ENCODE assay signal across 10 cellular contexts in the genomic region with DNA sequence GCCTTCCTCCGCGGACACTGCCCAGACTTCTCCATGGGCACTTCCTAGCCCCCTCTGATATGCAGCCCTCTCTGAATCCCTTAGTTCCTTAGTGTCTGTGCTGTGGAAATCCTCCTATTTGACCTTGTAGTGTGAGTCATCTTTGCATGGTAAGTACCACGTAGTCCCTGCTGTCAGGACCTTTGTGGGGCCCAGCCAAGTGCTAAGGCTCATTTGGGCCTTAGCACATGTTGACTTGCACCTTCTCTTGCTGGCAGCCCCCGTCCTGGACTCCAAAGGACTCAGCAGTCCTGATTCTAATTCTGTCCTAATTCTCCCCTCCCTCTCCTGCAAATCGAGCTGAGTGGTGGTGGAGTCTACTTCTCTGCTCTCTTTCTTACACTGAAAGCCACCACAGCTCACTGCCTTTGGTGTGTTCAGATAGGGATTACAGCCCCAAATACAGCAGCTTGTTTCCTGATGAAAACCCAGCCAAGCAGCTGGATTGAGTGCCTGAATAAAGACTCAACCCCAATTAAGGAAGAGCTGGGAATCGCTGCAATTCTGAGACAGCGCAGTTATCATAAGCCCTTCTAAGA.
DNase-seq lines count a peak whose midpoint lies in the region; ATAC-seq, FAIRE-seq and TF ChIP-seq lines count a peak whose summit lies in the region.
"Had no signal": no experiment of that assay in that cellular context is flagged by ENCODE, and none has a peak within 500 bp of the region (broad histone marks: within the 10 kb centered on the region; RNA-seq: fewer than 3 reads in every experiment).

No MANE protein-coding gene starts in this region.

- H2AFZ ChIP-seq in neuronal stem cell (ENCODE audit: low read length), result peak overlapping the region; percentile 70
- H2AFZ ChIP-seq in trophoblast cell (ENCODE audit: insufficient read depth, low read length, poor library complexity), result no peak overlapping the region

- no peak overlapping the region for H2BK15ac ChIP-seq in neuronal stem cell (ENCODE audit: low read length)

- H3K36me3 ChIP-seq in neuronal stem cell (replicated peaks in 1 of 2; ENCODE audit: control insufficient read depth in 2 of 2, insufficient read depth in 2 of 2, low read length in 2 of 2) (no peaks in the 10 kb centered on the region), trophoblast cell (ENCODE audit: control insufficient read depth in 1 of 2, insufficient read depth in 2 of 2, low read length in 2 of 2) (no peaks in the 10 kb centered on the region)
- H3K36me3 ChIP-seq: SJCRH30 had no signal

- H3K23ac ChIP-seq in neuronal stem cell (ENCODE audit: low read depth, low read length, poor library complexity), result no peak overlapping the region
- H3K23ac ChIP-seq in trophoblast cell (ENCODE audit: low read length), result no peak overlapping the region

- H2AK5ac ChIP-seq in neuronal stem cell (ENCODE audit: low read depth, low read length) (no peak overlapping the region), trophoblast cell (ENCODE audit: low read length) (no peak overlapping the region)

- peak; percentile 33 for DNase-seq in AG20443 (ENCODE audit: low spot score)
- peak; percentile 13 for DNase-seq in RCC 7860 (ENCODE audit: low spot score)
- peak; percentile 72 for DNase-seq in fibroblast of pulmonary artery (ENCODE audit: low read depth)
- DNase-seq in neuronal stem cell (ENCODE audit: low spot score), result no peak
- DNase-seq in trophoblast cell, result no peak
- DNase-seq in activated effector memory CD4-positive, alpha-beta T cell treated with Interleukin-2 at 50 U/mL for 16 hours, result no peak
- DNase-seq in cerebellar nuclear complex (lab: John Stamatoyannopoulos, UW), result no peak

- peak overlapping the region; percentile 15 for H3K27ac ChIP-seq in neuronal stem cell (replicated peaks; ENCODE audit: low read length)
- no peak overlapping the region for H3K27ac ChIP-seq in trophoblast cell (ENCODE audit: low read depth, low read length)
- H3K27ac ChIP-seq: SJCRH30 had no signal

- H3K14ac ChIP-seq in neuronal stem cell (ENCODE audit: low read length), result no peak overlapping the region
- no peak overlapping the region for H3K14ac ChIP-seq in trophoblast cell (ENCODE audit: low read length)

- WGBS in neuronal stem cell (ENCODE audit: extremely low coverage in 2 of 2, insufficient read length in 2 of 2, insufficient replicate concordance in 1 of 2), 2 donors, result no CpG with 5 or more reads among the region's 7 CpGs
- no CpG with 5 or more reads among the region's 7 CpGs for WGBS in trophoblast cell (ENCODE audit: extremely low coverage, insufficient coverage, insufficient read length)

- H3K4ac ChIP-seq in neuronal stem cell (ENCODE audit: low read length), result no peak overlapping the region
- no peak overlapping the region for H3K4ac ChIP-seq in trophoblast cell (ENCODE audit: low read depth, low read length)

- H3K4me1 ChIP-seq in neuronal stem cell (ENCODE audit: control insufficient read depth in 2 of 2, insufficient read depth in 1 of 2, low read depth in 1 of 2, low read length in 2 of 2) (peaks cover 4 to 12% of the 10 kb centered on the region in 2 donors), trophoblast cell (ENCODE audit: control insufficient read depth in 1 of 2, insufficient read depth in 2 of 2, low read length in 2 of 2) (peaks cover 0 to 5% of the 10 kb centered on the region in 2 experiments)

- H2BK12ac ChIP-seq in neuronal stem cell (ENCODE audit: low read length) (no peak overlapping the region), trophoblast cell (ENCODE audit: low read length) (no peak overlapping the region)

- H2BK5ac ChIP-seq in neuronal stem cell (ENCODE audit: low read length), result no peak overlapping the region
- no peak overlapping the region for H2BK5ac ChIP-seq in trophoblast cell (ENCODE audit: low read depth, low read length, poor library complexity)

- H3K9ac ChIP-seq in neuronal stem cell (ENCODE audit: low read depth, low read length, poor library complexity) (no peak overlapping the region), trophoblast cell (ENCODE audit: low read length) (no peak overlapping the region)

- H2BK120ac ChIP-seq in neuronal stem cell (ENCODE audit: low read depth, low read length), result no peak overlapping the region
- H2BK120ac ChIP-seq in trophoblast cell (ENCODE audit: insufficient read depth, low read length, poor library complexity), result no peak overlapping the region

- ATAC-seq in HG02870 (IDR thresholded peaks at IDR 0.05; ENCODE audit: unreplicated experiment), result no peak
- ATAC-seq: activated CD4-positive, CD25-positive, alpha-beta regulatory T cell treated with anti-CD3 and anti-CD28 coated beads, Interleukin-2, amount 50 U/mL, for 24 hours had no signal

- TF ChIP-seq CTCF in fibroblast of pulmonary artery (IDR thresholded peaks at IDR 0.05; ENCODE audit: low read length, missing control alignments), result no peak

- H3K79me1 ChIP-seq in neuronal stem cell (ENCODE audit: low read depth, low read length) (no peaks in the 10 kb centered on the region), trophoblast cell (ENCODE audit: low read length) (no peaks in the 10 kb centered on the region)

- H3K18ac ChIP-seq in neuronal stem cell (ENCODE audit: low read length) (peak overlapping the region; percentile 67), trophoblast cell (ENCODE audit: low read length) (no peak overlapping the region)

- H4K91ac ChIP-seq in neuronal stem cell (ENCODE audit: low read depth, low read length, poor library complexity) (no peak overlapping the region), trophoblast cell (ENCODE audit: low read depth, low read length) (no peak overlapping the region)

- no peaks in the 10 kb centered on the region for H3K9me3 ChIP-seq in neuronal stem cell (replicated peaks in 1 of 2; ENCODE audit: control insufficient read depth in 2 of 2, insufficient read depth in 1 of 2, low read depth in 1 of 2, low read length in 2 of 2)
- H3K9me3 ChIP-seq in trophoblast cell (ENCODE audit: insufficient read depth, low read depth, low read length), result no peaks in the 10 kb centered on the region
- H3K9me3 ChIP-seq: SJCRH30 had no signal

- H4K8ac ChIP-seq in neuronal stem cell (ENCODE audit: low read depth, low read length), result no peak overlapping the region
- no peak overlapping the region for H4K8ac ChIP-seq in trophoblast cell (ENCODE audit: low read depth, low read length)

- H3K4me2 ChIP-seq in neuronal stem cell (ENCODE audit: insufficient read depth, low read length, poor library complexity, severe bottlenecking) (no peak overlapping the region), trophoblast cell (ENCODE audit: low read length) (no peak overlapping the region)

- no peak overlapping the region for H4K12ac ChIP-seq in trophoblast cell (ENCODE audit: low read depth, low read length)

- H3K27me3 ChIP-seq in neuronal stem cell (ENCODE audit: control insufficient read depth in 3 of 3, insufficient read depth in 3 of 3, low read depth in 1 of 3, low read length in 3 of 3) (no peaks in the 10 kb centered on the region), trophoblast cell (ENCODE audit: insufficient read depth, low read length) (no peaks in the 10 kb centered on the region)
- H3K27me3 ChIP-seq: SJCRH30 had no signal

- H3K4me3 ChIP-seq in fibroblast of pulmonary artery (replicated peaks; ENCODE audit: low read depth, low read length), result no peak overlapping the region
- no peak overlapping the region for H3K4me3 ChIP-seq in neuronal stem cell (ENCODE audit: low read length in 2 of 2)
- no peak overlapping the region for H3K4me3 ChIP-seq in trophoblast cell (ENCODE audit: low read depth, low read length)
- H3K4me3 ChIP-seq: SJCRH30 had no signal

- no peak for FAIRE-seq in RCC 7860 (lab: Jason Lieb, UNC)

- no peaks in the 10 kb centered on the region for H3K79me2 ChIP-seq in trophoblast cell (ENCODE audit: control insufficient read depth, insufficient read depth, low read length, poor library complexity)

Comparison
In these comparisons a context has a peak if more than half of its experiments do, and no peak if none do; other contexts are left out.
1. DNase-seq: peak in AG20443 (single experiment), RCC 7860 (single experiment) and fibroblast of pulmonary artery (single experiment); none in neuronal stem cell (single experiment), trophoblast cell (0 of 2), activated effector memory CD4-positive, alpha-beta T cell treated with Interleukin-2 at 50 U/mL for 16 hours (single experiment) and cerebellar nuclear complex (0 of 2).